ENCODE assay signal across 8 cellular contexts in genomic region chr1:25819496-25820246, GRCh38. TPM values are rescaled to one million over a fixed set of nuclear protein-coding genes. Genes with fewer than 3 reads are reported as not detected.
DNase-seq lines count a peak whose midpoint lies in the region; ATAC-seq lines count a peak whose summit lies in the region.

TSS of gene MTFR1L (plus strand) at chr1:25819954. CDS start at chr1:25823105, 3,151 bp downstream.

- ATAC-seq in GM18867 (IDR thresholded peaks at IDR 0.05; ENCODE audit: unreplicated experiment): peak; percentile 79
- ATAC-seq in HG03095 (IDR thresholded peaks at IDR 0.05; ENCODE audit: unreplicated experiment): peak; percentile 65

- DNase-seq in AG08396 (ENCODE audit: low spot score) (peak; percentile 93), NCI-H345 treated with DMSO at 0.1 percent for 48 hours (lab: John Stamatoyannopoulos, UW; ENCODE audit: unreplicated experiment) (peak; percentile 74), cerebellum (ENCODE audit: low spot score) (peak; percentile 95), kidney tubule cell (ENCODE audit: low spot score) (peak; percentile 93)
- DNase-seq in activated CD4-positive, alpha-beta T cell treated with anti-CD3 and anti-CD28 coated beads for 1 hour: peak; percentile 87
- peak; percentile 83 to 93 (median 86) for DNase-seq in stimulated activated CD4-positive, alpha-beta T cell treated with anti-CD3 and anti-CD28 coated beads, Interleukin-1b, Interleukin-23, amount 100 ng/mL, for 24 hours (ENCODE audit: low read depth in 4 of 4, low spot score in 1 of 4)

RNA-seq across cellular contexts. Expression of gene MTFR1L, which starts in this region (rescaled TPM):
- 39.0 TPM for total RNA-seq in cerebellum

Comparison
In these comparisons a context has a peak if more than half of its experiments do, and no peak if none do; other contexts are left out.
1. Peak in every context shown above with its lines: DNase-seq and ATAC-seq.